27 cellular contexts compared by ENCODE assay signal in genomic region chr17:3544365-3544764, GRCh38.
"Had no signal": no experiment of that assay in that cellular context is flagged by ENCODE, and none has a peak within 500 bp of the region (broad histone marks: within the 10 kb centered on the region; RNA-seq: fewer than 3 reads in every experiment).

No MANE protein-coding gene starts in this region.

- H3K9me3 ChIP-seq: SJCRH30 had no signal

- H3K27ac ChIP-seq: brain microvascular endothelial cell, SJCRH30, SK-N-MC had no signal

- H3K4me1 Mint-ChIP-seq: activated naive CD8-positive, alpha-beta T cell treated with anti-CD3 and anti-CD28 coated beads for 36 hours; activated T-helper 17 cell treated with anti-CD3 and anti-CD28 coated beads, Interleukin-2, amount 50 U/mL, for 72 hours had no signal

- H3K27ac Mint-ChIP-seq: activated CD4-positive, alpha-beta T cell treated with anti-CD3 and anti-CD28 coated beads, Interleukin-2, amount 10 ng/mL, durations not matched to agents 24 days and 14 days; activated CD8-positive, alpha-beta T cell treated with anti-CD3 and anti-CD28 coated beads for 36 hours; activated naive CD8-positive, alpha-beta T cell treated with anti-CD3 and anti-CD28 coated beads for 36 hours; activated T-cell treated with anti-CD3 and anti-CD28 coated beads, Interleukin-2, amount 50 U/mL, for 72 hours; activated T-helper 17 cell treated with anti-CD3 and anti-CD28 coated beads, Interleukin-2, amount 50 U/mL, for 72 hours; T-helper 1 cell treated with Interleukin-12 subunit alpha and Interleukin-12 subunit beta and Interleukin-4 antibody, amounts not matched to agents 30 μg/mL and 1 μg/mL, for 36 hours; T-helper 2 cell treated with Interferon-gamma antibody and Interleukin-4, amounts not matched to agents 5 μg/mL and 100 μg/mL, for 36 hours had no signal

- H3K36me3 Mint-ChIP-seq: activated naive CD8-positive, alpha-beta T cell treated with anti-CD3 and anti-CD28 coated beads for 36 hours had no signal

- H3K4me3 Mint-ChIP-seq: activated CD4-positive, alpha-beta T cell treated with anti-CD3 and anti-CD28 coated beads, Interleukin-2, amount 10 ng/mL, durations not matched to agents 24 days and 14 days; activated CD8-positive, alpha-beta T cell treated with anti-CD3 and anti-CD28 coated beads for 36 hours; activated naive CD8-positive, alpha-beta T cell treated with anti-CD3 and anti-CD28 coated beads for 36 hours; activated T-cell treated with anti-CD3 and anti-CD28 coated beads, Interleukin-2, amount 50 U/mL, for 72 hours; activated T-helper 17 cell treated with anti-CD3 and anti-CD28 coated beads, Interleukin-2, amount 50 U/mL, for 72 hours; T-helper 1 cell treated with Interleukin-12 subunit alpha and Interleukin-12 subunit beta and Interleukin-4 antibody, amounts not matched to agents 30 μg/mL and 1 μg/mL, for 36 hours; T-helper 2 cell treated with Interferon-gamma antibody and Interleukin-4, amounts not matched to agents 5 μg/mL and 100 μg/mL, for 36 hours had no signal

- H3K36me3 ChIP-seq: brain microvascular endothelial cell, SJCRH30 had no signal

- H3K9me3 Mint-ChIP-seq: activated CD4-positive, alpha-beta T cell treated with anti-CD3 and anti-CD28 coated beads, Interleukin-2, amount 10 ng/mL, durations not matched to agents 24 days and 14 days; activated CD8-positive, alpha-beta T cell treated with anti-CD3 and anti-CD28 coated beads for 36 hours; activated naive CD8-positive, alpha-beta T cell treated with anti-CD3 and anti-CD28 coated beads for 36 hours; activated T-helper 17 cell treated with anti-CD3 and anti-CD28 coated beads, Interleukin-2, amount 50 U/mL, for 72 hours; T-helper 1 cell treated with Interleukin-12 subunit alpha and Interleukin-12 subunit beta and Interleukin-4 antibody, amounts not matched to agents 30 μg/mL and 1 μg/mL, for 36 hours; T-helper 2 cell treated with Interferon-gamma antibody and Interleukin-4, amounts not matched to agents 5 μg/mL and 100 μg/mL, for 36 hours had no signal

- H3K27me3 ChIP-seq: brain microvascular endothelial cell, SJCRH30 had no signal

- DNase-seq: activated CD4-positive, alpha-beta T cell treated with anti-CD3 and anti-CD28 coated beads, Interleukin-2, amount 10 ng/mL, durations not matched to agents 24 days and 14 days; activated CD4-positive, alpha-beta T cell treated with anti-CD3 and anti-CD28 coated beads, Interleukin-2, amount 50 U/mL, for 4 hours; activated CD8-positive, alpha-beta T cell treated with anti-CD3 and anti-CD28 coated beads for 36 hours; activated effector memory CD4-positive, alpha-beta T cell treated with anti-CD3 and anti-CD28 coated beads, Interleukin-2, amount 50 U/mL, for 16 hours; activated naive CD4-positive, alpha-beta T cell; activated naive CD4-positive, alpha-beta T cell treated with anti-CD3 and anti-CD28 coated beads, Interleukin-2, amount 50 U/mL, for 16 hours; activated naive CD8-positive, alpha-beta T cell treated with anti-CD3 and anti-CD28 coated beads for 36 hours; activated T-cell treated with anti-CD3 and anti-CD28 coated beads, Interleukin-2, amount 50 U/mL, for 1 hour; activated T-cell treated with anti-CD3 and anti-CD28 coated beads, Interleukin-2, amount 50 U/mL, for 72 hours; amniotic stem cell; brain microvascular endothelial cell; Karpas-422; KBM-7; NCI-H1105 treated with DMSO at 0.1 percent for 48 hours; NCI-H1436; NCI-H1694; NCI-H1930; NCI-H2081 treated with DMSO at 0.1 percent for 48 hours; NCI-H345; NCI-H524 treated with DMSO at 0.1 percent for 48 hours; SHP77; SJCRH30 had no signal

- ATAC-seq: activated CD8-positive, alpha-beta T cell treated with anti-CD3 and anti-CD28 coated beads for 36 hours; activated T-cell treated with anti-CD3 and anti-CD28 coated beads, Interleukin-2, amount 50 U/mL, for 72 hours; activated T-helper 17 cell treated with anti-CD3 and anti-CD28 coated beads, Interleukin-2, amount 50 U/mL, for 72 hours; Panc1 had no signal

- H3K4me3 ChIP-seq: SJCRH30, SK-N-MC had no signal

- H3K4me1 ChIP-seq: SJCRH30 had no signal
